ENCODE assay signal across 13 cellular contexts in genomic region chr18:54263904-54264336, GRCh38. TPM values are rescaled to one million over a fixed set of nuclear protein-coding genes. Genes with fewer than 3 reads are reported as not detected.
A peak's percentile ranks its signal among the peaks of the same experiment; 100 is the strongest.
DNase-seq lines count a peak whose midpoint lies in the region; ATAC-seq, FAIRE-seq and TF ChIP-seq lines count a peak whose summit lies in the region.
"Had no signal": no experiment of that assay in that cellular context is flagged by ENCODE, and none has a peak within 500 bp of the region (broad histone marks: within the 10 kb centered on the region; RNA-seq: fewer than 3 reads in every experiment).

No MANE protein-coding gene starts in this region.

- in situ Hi-C loops in GM12878 (cut with MboI): loop anchor here (5.0 to 25.0 kb wide), 3 partner anchors 42 to 1048 kb away; partner anchors contain the start of gene MBD2

- peak; percentile 91 to 92 for TF ChIP-seq EP300 in GM12878 (IDR thresholded peaks at IDR 0.05; ENCODE audit: borderline replicate concordance in 1 of 2, control insufficient read depth in 1 of 2, low read depth in 2 of 2, low read length in 2 of 2)

- WGBS in GM12878 (ENCODE audit: insufficient coverage, insufficient replicate concordance, low lambda C conversion rate, missing lambda C conversion rate): 0% methylated on average over 1 of the region's 1 CpG

- H3K27me3 ChIP-seq in GM12878 (replicated peaks in 1 of 2; ENCODE audit: control insufficient read depth in 2 of 2, insufficient read depth in 2 of 2, low read length in 1 of 2): no peaks in the 10 kb centered on the region
- H3K27me3 ChIP-seq: uterus had no signal

- peak overlapping the region; percentile 52; the same call in 1 of the 2 replicates for H3K4me3 ChIP-seq in GM12878
- H3K4me3 ChIP-seq: GM23248, uterus had no signal

- H3K9me3 ChIP-seq in GM12878 (replicated peaks; ENCODE audit: control insufficient read depth, insufficient read depth, low read length): no peaks in the 10 kb centered on the region
- H3K9me3 ChIP-seq: uterus had no signal

- POLR2A ChIA-PET in GM12878 (lab: Charles Lee): interaction anchor here (1.0 to 2.0 kb wide), 4 partner anchors 21 to 52 kb away, joined by 3 to 17 read pairs (median 6); no protein-coding TSS in a partner anchor

- RAD21 ChIA-PET in GM12878 (lab: Charles Lee; ENCODE audit: unreplicated experiment): interaction anchor here (0.8 to 5.2 kb wide), 6 partner anchors 19 to 94 kb away, joined by 3 to 54 read pairs (median 7); partner anchors contain the start of genes C18orf54, MBD2 and STARD6

- FAIRE-seq in GM12878 (lab: Jason Lieb, UNC): peak; percentile 77

- no peaks in the 10 kb centered on the region for H4K20me1 ChIP-seq in GM12878 (ENCODE audit: control insufficient read depth, insufficient read depth)

- TF ChIP-seq CTCF in GM12878 (IDR thresholded peaks at IDR 0.05 in 2 of 3, conservative IDR thresholded peaks at IDR 0.05 in 1 of 3; ENCODE audit: control insufficient read depth in 2 of 3, extremely low read depth in 1 of 3, insufficient read depth in 1 of 3, low read depth in 3 of 3, low read length in 3 of 3): no peak

- intact Hi-C loops in GM12878 (cut with micrococcal nuclease; ENCODE audit: unreplicated experiment): loop anchor here (1.0 to 10.0 kb wide), 5 partner anchors 21 to 1051 kb away; partner anchors contain the start of gene MBD2

- SMC1A ChIA-PET in GM12878 (lab: Charles Lee; ENCODE audit: uncharacterized antibody, unreplicated experiment): interaction anchor here (1.0 to 10.1 kb wide), 4 partner anchors 16 to 53 kb away, joined by 13 to 219 read pairs (median 16); partner anchors contain the start of gene MBD2

- peaks cover 55% of the 10 kb centered on the region for H3K4me1 ChIP-seq in GM12878 (ENCODE audit: control insufficient read depth, insufficient read depth, low read length)

- no peak for TF ChIP-seq RAD21 in GM12878 (IDR thresholded peaks at IDR 0.05; ENCODE audit: insufficient read depth, low read depth, low read length)

- peak overlapping the region; percentile 43; the same call in 1 of the 2 replicates for H2AFZ ChIP-seq in GM12878 (ENCODE audit: control insufficient read depth, low read depth, low read length)
- H2AFZ ChIP-seq: GM23248 had no signal

- peaks cover 2% of the 10 kb centered on the region; the same call in 1 of the 2 replicates for H3K79me2 ChIP-seq in GM12878 (ENCODE audit: control insufficient read depth, insufficient read depth, low read length)

- TF ChIP-seq POLR2A in GM12878 (IDR thresholded peaks at IDR 0.05; ENCODE audit: low read depth, low read length): no peak

- CTCF ChIA-PET in GM12878 (lab: Yijun Ruan, JAX): interaction anchor here (0.8 to 2.5 kb wide), 7 partner anchors 12 to 66 kb away, joined by 3 to 17 read pairs (median 5); partner anchors contain the start of gene MBD2

- H3K9ac ChIP-seq in GM12878 (ENCODE audit: control insufficient read depth, insufficient read depth, low read length): peak overlapping the region; percentile 62
- H3K9ac ChIP-seq: GM23248 had no signal

- no peaks in the 10 kb centered on the region for H3K36me3 ChIP-seq in GM12878 (ENCODE audit: control insufficient read depth in 2 of 2, insufficient read depth in 2 of 2, low read length in 1 of 2)
- H3K36me3 ChIP-seq: uterus had no signal

- H3K4me2 ChIP-seq in GM12878 (ENCODE audit: control insufficient read depth, insufficient read depth): peak overlapping the region; percentile 83

- peak overlapping the region; percentile 94 for H3K27ac ChIP-seq in GM12878 (ENCODE audit: control insufficient read depth, insufficient read depth)
- H3K27ac ChIP-seq: 22Rv1, GM23248, uterus had no signal

- ATAC-seq in GM21447 (IDR thresholded peaks at IDR 0.05; ENCODE audit: unreplicated experiment) (peak; percentile 69), HG03280 (IDR thresholded peaks at IDR 0.05; ENCODE audit: unreplicated experiment) (peak; percentile 77), GM12878 (peak; percentile 83)

- BruUV-seq in GM12878 (replicated peaks; lab: Mats Ljungman, UMichigan): no TSS peak

- peak in 2 of 3 experiments; percentile 51 to 85 for DNase-seq in NCI-H1417 (lab: John Stamatoyannopoulos, UW)
- DNase-seq in NCI-H1417 treated with DMSO at 0.1 percent for 48 hours (lab: John Stamatoyannopoulos, UW): no peak
- DNase-seq in GM12878 (ENCODE audit: low read depth, low spot score): peak; percentile 90
- DNase-seq in NCI-H345 (lab: John Stamatoyannopoulos, UW): no peak
- DNase-seq in D341Med (ENCODE audit: low spot score): no peak
- DNase-seq in mesenteric fat pad (ENCODE audit: low spot score): no peak
- DNase-seq: activated CD4-positive, alpha-beta T cell treated with anti-CD3 and anti-CD28 coated beads for 48 hours; effector CD4-positive, alpha-beta T cell; GM23248; uterus had no signal

TF ChIP-seq in GM12878, 131 proteins besides CTCF, POLR2A, EP300 and RAD21 (continues in another document):
- no peak for TF ChIP-seq MLLT1 (IDR thresholded peaks at IDR 0.05)
- peak; percentile 52 for TF ChIP-seq GATAD2B (conservative IDR thresholded peaks at IDR 0.05; ENCODE audit: low read depth)
- TF ChIP-seq CHD2 (IDR thresholded peaks at IDR 0.05; ENCODE audit: borderline replicate concordance, low read depth, low read length): peak; percentile 58; the same call in 1 of the 2 replicates
- TF ChIP-seq LARP7 (IDR thresholded peaks at IDR 0.05): no peak
- TF ChIP-seq NR2C1 (IDR thresholded peaks at IDR 0.05): no peak
- no peak for TF ChIP-seq SMARCA5 (IDR thresholded peaks at IDR 0.05)
- no peak for TF ChIP-seq HDGF (IDR thresholded peaks at IDR 0.05)

RNA-seq across cellular contexts. Expression of gene POLI, which starts 5.4 kb away (rescaled TPM):
- total RNA-seq in GM12878 (2013; cell fraction: nucleolus; rRNA removed): 89.3 and 93.7 TPM in 2 replicates
- total RNA-seq in GM12878 (2014; rRNA removed): 8.8 and 10.0 TPM in 2 replicates
- total RNA-seq in GM12878 (2014; rRNA removed; fragmentation: Illumina TruSeq; extraction: Trizol): 8.2 and 8.6 TPM in 2 replicates
- 6.4 TPM in 2 replicates for total RNA-seq in GM12878 (2021)
- 4.8 TPM for polyA plus RNA-seq in GM12878 (2011; ENCODE audit: low read depth)
- 18.0 and 28.6 TPM in 2 replicates for polyA plus RNA-seq in GM12878 (2011; rRNA removed)
- 5.1 and 6.2 TPM in 2 replicates for polyA plus RNA-seq in GM12878 (2011; cell fraction: cytosol; rRNA removed)
- 33.6 and 33.8 TPM in 2 replicates for polyA plus RNA-seq in GM12878 (2011; cell fraction: nucleus; rRNA removed)
- polyA plus RNA-seq in GM12878 (2012): 9.0 and 14.9 TPM in 2 replicates
- polyA plus RNA-seq in GM12878 (2014; fragmentation: Illumina TruSeq; extraction: Trizol): 8.0 and 10.7 TPM in 2 replicates
- 1 to 10 TPM; 2.8 to 2.9 TPM for polyA plus RNA-seq in GM12878 (2014; fragmentation: Nextera tagmentation; extraction: Ambion mirVana)
- 6.9 and 10.5 TPM in 2 replicates for polyA plus RNA-seq in GM12878 (2014; rRNA removed)
- 10 to 100 TPM; 13.5 to 14.0 TPM for polyA plus RNA-seq in GM12878 (2016; fragmentation: Nextera tagmentation; extraction: Ambion mirVana)
- 14.7 and 17.3 TPM in 2 replicates for polyA minus RNA-seq in GM12878 (2011; rRNA and poly(A)+ RNA removed)
- 6.1 and 6.7 TPM in 2 replicates for polyA minus RNA-seq in GM12878 (2011; cell fraction: cytosol; rRNA and poly(A)+ RNA removed)
- polyA minus RNA-seq in GM12878 (2011; cell fraction: nucleus; rRNA and poly(A)+ RNA removed): 24.1 and 33.1 TPM in 2 replicates
- 34.6 TPM for total RNA-seq in mesenteric fat pad

RNA-seq across cellular contexts. Expression of gene MBD2, which starts 39.5 kb away (rescaled TPM):
- 77.2 and 78.5 TPM in 2 replicates for total RNA-seq in GM12878 (2013; cell fraction: nucleolus; rRNA removed)
- total RNA-seq in GM12878 (2014; rRNA removed) (57.0 and 61.0 TPM in 2 replicates), GM12878 (2014; rRNA removed; fragmentation: Illumina TruSeq; extraction: Trizol) (63.4 and 65.2 TPM in 2 replicates), GM12878 (2021) (170 and 190 TPM in 2 replicates), mesenteric fat pad (153 TPM)
- 30.4 TPM for polyA plus RNA-seq in GM12878 (2011; ENCODE audit: low read depth)
- polyA plus RNA-seq in GM12878 (2011; rRNA removed) (276 and 424 TPM in 2 replicates), GM12878 (2014; fragmentation: Illumina TruSeq; extraction: Trizol) (86.0 and 97.2 TPM in 2 replicates), GM12878 (2014; fragmentation: Nextera tagmentation; extraction: Ambion mirVana) (10 to 100 TPM; 27.0 to 53.5 TPM), GM12878 (2014; rRNA removed) (58.9 and 59.4 TPM in 2 replicates), GM12878 (2016; fragmentation: Nextera tagmentation; extraction: Ambion mirVana) (10 to 100 TPM; 24.1 to 31.3 TPM)
- 52.8 and 62.4 TPM in 2 replicates for polyA plus RNA-seq in GM12878 (2011; cell fraction: cytosol; rRNA removed)
- 77.7 and 86.1 TPM in 2 replicates for polyA plus RNA-seq in GM12878 (2011; cell fraction: nucleus; rRNA removed)
- polyA plus RNA-seq in GM12878 (2012): 60.1 and 91.8 TPM in 2 replicates
- polyA minus RNA-seq in GM12878 (2011; rRNA and poly(A)+ RNA removed): 81.7 and 105 TPM in 2 replicates
- polyA minus RNA-seq in GM12878 (2011; cell fraction: cytosol; rRNA and poly(A)+ RNA removed): 102 and 156 TPM in 2 replicates
- polyA minus RNA-seq in GM12878 (2011; cell fraction: nucleus; rRNA and poly(A)+ RNA removed): 30.2 and 54.2 TPM in 2 replicates

Comparison
In these comparisons a context has a peak if more than half of its experiments do, and no peak if none do; other contexts are left out.
1. DNase-seq: peak in NCI-H1417 (2 of 3) and GM12878 (single experiment); none in NCI-H1417 treated with DMSO at 0.1 percent for 48 hours (single experiment), NCI-H345 (single experiment), D341Med (single experiment) and mesenteric fat pad (single experiment).
2. Peak in every context shown above with its lines, with median percentiles within 50 percentile points of each other: ATAC-seq.